In the genomic region with DNA sequence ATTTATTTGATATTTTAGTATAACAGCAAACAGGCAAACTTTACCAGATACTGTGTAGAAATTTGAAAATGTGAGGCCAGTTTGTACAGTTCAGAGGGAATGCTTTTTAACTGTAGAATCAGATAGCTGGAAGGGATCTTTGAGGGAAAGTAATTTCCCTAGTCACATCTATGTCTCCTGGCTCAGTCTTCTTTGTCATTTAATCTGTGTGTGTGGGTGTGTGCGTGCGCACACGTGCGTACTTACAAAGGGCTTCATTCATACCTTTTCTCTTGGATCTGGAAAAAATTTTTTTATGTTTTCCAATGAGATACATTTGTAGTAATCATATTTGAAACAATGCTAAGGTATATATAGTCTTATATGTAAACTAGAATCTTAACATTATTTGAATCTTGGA, we compare ENCODE assay signal across 23 cellular contexts. TPM values are rescaled to one million over a fixed set of nuclear protein-coding genes. Genes with fewer than 3 reads are reported as not detected.
"Had no signal": no experiment of that assay in that cellular context is flagged by ENCODE, and none has a peak within 500 bp of the region (broad histone marks: within the 10 kb centered on the region; RNA-seq: fewer than 3 reads in every experiment).

No MANE protein-coding gene starts in this region.

- FAIRE-seq: HTR-8/SVneo, K562, RCC 7860 had no signal

- H3K27ac ChIP-seq: HL-60, KMS-11 had no signal

- H3K36me3 Mint-ChIP-seq: IgD-negative memory B cell had no signal

- H3K27ac Mint-ChIP-seq: IgD-negative memory B cell had no signal

- H3K9me3 ChIP-seq: MG63 had no signal

- H3K36me3 ChIP-seq: MG63 had no signal

- H3K27me3 ChIP-seq: MG63 had no signal

- DNase-seq: MG63, NCI-H1092 treated with DMSO at 0.1 percent for 48 hours, NCI-H1436 treated with DMSO at 0.1 percent for 48 hours, NCI-H1694, NCI-H187 treated with DMSO at 0.1 percent for 48 hours, NCI-H2029 treated with DMSO at 0.1 percent for 48 hours, NCI-H2171 treated with DMSO at 0.1 percent for 48 hours, NCI-H345, NCI-H446 treated with DMSO at 0.1 percent for 48 hours, NCI-H510A treated with DMSO at 0.1 percent for 48 hours, NCI-H69, NCI-H774, Right ventricle myocardium superior, RPMI8226, T-helper 1 cell had no signal

- H3K4me3 ChIP-seq: K562, MG63 had no signal

- H3K9me3 Mint-ChIP-seq: IgD-negative memory B cell had no signal

- ATAC-seq: K562, SK-N-SH treated with all-trans-retinoic acid at 6 μM for 48 hours had no signal

- H3K4me3 Mint-ChIP-seq: IgD-negative memory B cell had no signal

RNA-seq across cellular contexts. Expression of a gene that starts 51.6 kb away (rescaled TPM):
- total RNA-seq: LHCN-M2, Right ventricle myocardium superior had no signal
- polyA plus RNA-seq: IgD-negative memory B cell had no signal
